In genomic region chr14:64703393-64704144, GRCh38 we compare ENCODE assay signal across 8 cellular contexts. TPM values are rescaled to one million over a fixed set of nuclear protein-coding genes. Genes with fewer than 3 reads are reported as not detected.
DNase-seq lines count a peak whose midpoint lies in the region; ATAC-seq and TF ChIP-seq lines count a peak whose summit lies in the region.

No MANE protein-coding gene starts in this region.

- H3K4me1 ChIP-seq in BE2C (peaks cover 11% of the 10 kb centered on the region; the same call in 1 of the 2 replicates), Loucy (ENCODE audit: insufficient read depth, low read length, poor library complexity, severe bottlenecking) (peaks cover 54% of the 10 kb centered on the region), duodenal mucosa (ENCODE audit: control insufficient read depth in 1 of 2, insufficient read depth in 2 of 2, low read length in 2 of 2) (peaks cover 58 to 64% of the 10 kb centered on the region in 2 donors)

- DNase-seq in BE2C, result no peak
- no peak for DNase-seq in nephron progenitor cell
- DNase-seq in middle frontal gyrus (ENCODE audit: extremely low spot score, low spot score), result no peak
- no peak for DNase-seq in omental fat pad (ENCODE audit: low spot score)

- H3K4me3 ChIP-seq in BE2C (ENCODE audit: low read depth, low read length), result peak overlapping the region; percentile 88
- H3K4me3 ChIP-seq in Loucy (ENCODE audit: low read length, poor library complexity, severe bottlenecking), result peak overlapping the region; percentile 76
- peak overlapping the region; percentile 76 to 85 for H3K4me3 ChIP-seq in duodenal mucosa (ENCODE audit: low read depth in 1 of 2, low read length in 2 of 2)

- H3K27ac Mint-ChIP-seq in nephron progenitor cell, result peak overlapping the region; percentile 71

- H3K9me3 Mint-ChIP-seq in nephron progenitor cell, result no peaks in the 10 kb centered on the region

- H3K27me3 ChIP-seq in BE2C (no peaks in the 10 kb centered on the region), Loucy (ENCODE audit: insufficient read depth, low read length, poor library complexity, severe bottlenecking) (no peaks in the 10 kb centered on the region), duodenal mucosa (ENCODE audit: control insufficient read depth in 1 of 2, insufficient read depth in 2 of 2, low read length in 2 of 2) (no peaks in the 10 kb centered on the region)

- H3K79me2 ChIP-seq in Loucy (ENCODE audit: insufficient read depth, low read length), result peaks cover 34% of the 10 kb centered on the region

- peak overlapping the region; percentile 82 for H3K27ac ChIP-seq in duodenal mucosa (ENCODE audit: low read depth, low read length)

- peak overlapping the region; percentile 83 for H2AFZ ChIP-seq in Loucy (ENCODE audit: low read length)

- H3K9ac ChIP-seq in Loucy (ENCODE audit: low read depth, low read length, poor library complexity, severe bottlenecking) (peak overlapping the region; percentile 89), duodenal mucosa (ENCODE audit: low read depth in 1 of 2, low read length in 2 of 2) (peak overlapping the region; percentile 57 to 82)

- no peaks in the 10 kb centered on the region for H3K36me3 ChIP-seq in BE2C
- H3K36me3 ChIP-seq in Loucy (ENCODE audit: insufficient read depth, low read length), result no peaks in the 10 kb centered on the region
- no peaks in the 10 kb centered on the region for H3K36me3 ChIP-seq in duodenal mucosa (ENCODE audit: control insufficient read depth in 1 of 2, insufficient read depth in 2 of 2, low read length in 2 of 2)

- H3K9me2 ChIP-seq in Loucy (replicated peaks; ENCODE audit: low read depth, low read length), result no peaks in the 10 kb centered on the region

- peaks cover 6% of the 10 kb centered on the region; the same call in 1 of the 2 replicates for H3F3A ChIP-seq in Loucy (ENCODE audit: low read depth)

- H3K27me3 Mint-ChIP-seq in nephron progenitor cell (ENCODE audit: low read depth, poor library complexity), result peaks cover 10% of the 10 kb centered on the region

- no peaks in the 10 kb centered on the region for H3K36me3 Mint-ChIP-seq in nephron progenitor cell (ENCODE audit: low read depth)

- H4K20me1 ChIP-seq in Loucy (ENCODE audit: insufficient read depth, low read length, poor library complexity, severe bottlenecking), result no peaks in the 10 kb centered on the region

- TF ChIP-seq CTCF in BE2C (IDR thresholded peaks at IDR 0.05; ENCODE audit: low read depth, low read length) (no peak), Loucy (conservative IDR thresholded peaks at IDR 0.05; ENCODE audit: low read length) (no peak), nephron progenitor cell (IDR thresholded peaks at IDR 0.05) (no peak), omental fat pad (IDR thresholded peaks at IDR 0.05) (no peak)

- H3K9me3 ChIP-seq in BE2C (no peaks in the 10 kb centered on the region), Loucy (ENCODE audit: insufficient read depth, low read depth, low read length) (no peaks in the 10 kb centered on the region), duodenal mucosa (ENCODE audit: control insufficient read depth in 1 of 2, low read length in 2 of 2) (no peaks in the 10 kb centered on the region)

- peaks cover 80% of the 10 kb centered on the region for H3K4me1 Mint-ChIP-seq in nephron progenitor cell

- peak overlapping the region; percentile 96 for H3K4me2 ChIP-seq in Loucy (ENCODE audit: low read depth, low read length, poor library complexity, severe bottlenecking)

- no peak for ATAC-seq in GM18517 (IDR thresholded peaks at IDR 0.05; ENCODE audit: unreplicated experiment)
- ATAC-seq in GM21526 (IDR thresholded peaks at IDR 0.05; ENCODE audit: low FRiP score, unreplicated experiment), result no peak
- ATAC-seq in omental fat pad (ENCODE audit: low FRiP score), result no peak

- peak overlapping the region; percentile 81 for H3K4me3 Mint-ChIP-seq in nephron progenitor cell

RNA-seq across cellular contexts. Expression of gene PLEKHG3, which starts 0.7 kb away (rescaled TPM):
- 54.2 TPM for polyA plus RNA-seq in BE2C (2012; ENCODE audit: insufficient read depth, insufficient read length, low read depth)
- 10 to 100 TPM; 29.6 to 45.9 (median 37.5) TPM for total RNA-seq in omental fat pad
